ENCODE assay signal across 19 cellular contexts in the genomic region with DNA sequence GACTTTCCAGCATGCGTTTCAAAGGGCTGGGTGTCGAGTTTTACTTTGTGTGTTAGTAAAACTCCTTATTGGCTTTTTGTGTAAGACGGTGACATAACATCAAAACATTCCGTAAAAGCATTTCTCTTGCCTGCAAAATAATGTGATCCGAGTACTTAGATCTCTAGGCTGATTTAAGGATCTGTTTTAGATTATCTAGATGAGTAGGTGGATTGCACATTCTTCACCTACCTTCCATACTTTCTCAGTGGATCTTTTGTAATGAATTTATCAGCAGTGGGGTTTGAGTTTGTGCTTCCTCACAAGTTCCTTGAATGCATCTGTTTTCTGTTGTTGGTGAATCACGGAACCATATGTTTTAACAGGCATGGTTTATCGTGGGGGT. TPM values are rescaled to one million over a fixed set of nuclear protein-coding genes. Genes with fewer than 3 reads are reported as not detected.
DNase-seq lines count a peak whose midpoint lies in the region; ATAC-seq and TF ChIP-seq lines count a peak whose summit lies in the region.
"Had no signal": no experiment of that assay in that cellular context is flagged by ENCODE, and none has a peak within 500 bp of the region (broad histone marks: within the 10 kb centered on the region; RNA-seq: fewer than 3 reads in every experiment).

No MANE protein-coding gene starts in this region.

- intact Hi-C loops in activated B cell treated with CpG ODN at 0.5 μM for 24 hours (cut with micrococcal nuclease) = no loop called here

- POLR2A ChIA-PET in activated B cell treated with CpG ODN at 0.5 μM for 24 hours (lab: Charles Lee) = no interaction called here

- H3K9me3 Mint-ChIP-seq in activated B cell treated with CpG ODN at 0.5 μM for 24 hours = no peaks in the 10 kb centered on the region

- H3K4me1 ChIP-seq in parathyroid adenoma = peaks cover 16% of the 10 kb centered on the region
- H3K4me1 ChIP-seq: BE2C had no signal

- H3K9me3 ChIP-seq in parathyroid adenoma (ENCODE audit: control insufficient read depth, low read length) = no peaks in the 10 kb centered on the region
- H3K9me3 ChIP-seq: BE2C, pancreas had no signal

- peaks cover 14% of the 10 kb centered on the region for H3K36me3 Mint-ChIP-seq in activated B cell treated with CpG ODN at 0.5 μM for 24 hours (ENCODE audit: low read depth)

- H2AFZ ChIP-seq in parathyroid adenoma = no peak overlapping the region

- H3K9ac ChIP-seq in parathyroid adenoma = no peak overlapping the region

- CTCF ChIA-PET in activated B cell treated with CpG ODN at 0.5 μM for 24 hours (lab: Charles Lee) = interaction anchor here (0.7 kb wide), 1 partner anchor 27 kb away, joined by 3 read pairs; no protein-coding TSS in a partner anchor

- peak overlapping the region; percentile 59 for H3K27ac ChIP-seq in parathyroid adenoma
- H3K27ac ChIP-seq: skin epidermis had no signal

- no peaks in the 10 kb centered on the region for H3K27me3 Mint-ChIP-seq in activated B cell treated with CpG ODN at 0.5 μM for 24 hours

- H3K4me3 Mint-ChIP-seq in activated B cell treated with CpG ODN at 0.5 μM for 24 hours = peak overlapping the region; percentile 51

- H3K27ac Mint-ChIP-seq in activated B cell treated with CpG ODN at 0.5 μM for 24 hours = no peak overlapping the region

- TF ChIP-seq CTCF in activated B cell treated with CpG ODN at 0.5 μM for 24 hours (IDR thresholded peaks at IDR 0.05) (no peak), foreskin fibroblast (IDR thresholded peaks at IDR 0.05; ENCODE audit: low read depth, low read length) (no peak), parathyroid adenoma (IDR thresholded peaks at IDR 0.05) (no peak)

- peaks cover 53% of the 10 kb centered on the region for H3K79me2 ChIP-seq in parathyroid adenoma

- ATAC-seq in activated B cell treated with CpG ODN at 0.5 μM for 24 hours (ENCODE audit: low read depth) (no peak), HG02973 (IDR thresholded peaks at IDR 0.05; ENCODE audit: unreplicated experiment) (no peak)
- ATAC-seq: left colon had no signal

- DNase-seq in EL (peak; percentile 23), activated B cell treated with CpG ODN at 0.5 μM for 24 hours (no peak), foreskin fibroblast (peak; percentile 54 to 74), UCSD-AML1 (lab: John Stamatoyannopoulos, UW; ENCODE audit: unreplicated experiment) (no peak), T1000 (lab: John Stamatoyannopoulos, UW) (no peak)
- DNase-seq in activated naive CD4-positive, alpha-beta T cell treated with Interleukin-2 at 50 U/mL for 16 hours = no peak
- DNase-seq: activated CD4-positive, alpha-beta T cell treated with anti-CD3 and anti-CD28 coated beads, Interleukin-2, amount 50 U/mL, for 1 hour; activated naive CD4-positive, alpha-beta T cell; aorta; BE2C; Calu3; Kasumi-1; left colon; NCI-H1436; stimulated activated CD4-positive, alpha-beta T cell treated with anti-CD3 and anti-CD28 coated beads, Interleukin-4, amount 100 ng/mL, for 4 hours had no signal

- H3K36me3 ChIP-seq in parathyroid adenoma (ENCODE audit: control insufficient read depth, insufficient read depth, low read length) = no peaks in the 10 kb centered on the region
- H3K36me3 ChIP-seq: BE2C, pancreas had no signal

- H3K4me3 ChIP-seq in foreskin fibroblast (ENCODE audit: low read depth in 1 of 2, low read length in 2 of 2) (peak overlapping the region; percentile 16 to 23), parathyroid adenoma (ENCODE audit: low read depth, low read length) (no peak overlapping the region)
- H3K4me3 ChIP-seq: pancreas, skin epidermis had no signal

- no peaks in the 10 kb centered on the region for H3K27me3 ChIP-seq in parathyroid adenoma (ENCODE audit: control insufficient read depth, insufficient read depth, low read length)
- H3K27me3 ChIP-seq: BE2C, pancreas had no signal

- H3K4me1 Mint-ChIP-seq in activated B cell treated with CpG ODN at 0.5 μM for 24 hours = peaks cover 85% of the 10 kb centered on the region

- peak overlapping the region; percentile 23 for H3K4me2 ChIP-seq in parathyroid adenoma (ENCODE audit: low read length)

RNA-seq across cellular contexts. Expression of gene RABGEF1, which starts 7.6 kb away (rescaled TPM):
- total RNA-seq in activated B cell treated with CpG ODN at 0.5 μM for 24 hours = 19.7 and 21.1 TPM in 2 replicates

Comparison
In these comparisons a context has a peak if more than half of its experiments do, and no peak if none do; other contexts are left out.
1. DNase-seq: peak in EL (single experiment) and foreskin fibroblast (2 of 2); none in activated B cell treated with CpG ODN at 0.5 μM for 24 hours (single experiment), activated naive CD4-positive, alpha-beta T cell treated with Interleukin-2 at 50 U/mL for 16 hours (single experiment), UCSD-AML1 (single experiment) and T1000 (single experiment).